In the genomic region with DNA sequence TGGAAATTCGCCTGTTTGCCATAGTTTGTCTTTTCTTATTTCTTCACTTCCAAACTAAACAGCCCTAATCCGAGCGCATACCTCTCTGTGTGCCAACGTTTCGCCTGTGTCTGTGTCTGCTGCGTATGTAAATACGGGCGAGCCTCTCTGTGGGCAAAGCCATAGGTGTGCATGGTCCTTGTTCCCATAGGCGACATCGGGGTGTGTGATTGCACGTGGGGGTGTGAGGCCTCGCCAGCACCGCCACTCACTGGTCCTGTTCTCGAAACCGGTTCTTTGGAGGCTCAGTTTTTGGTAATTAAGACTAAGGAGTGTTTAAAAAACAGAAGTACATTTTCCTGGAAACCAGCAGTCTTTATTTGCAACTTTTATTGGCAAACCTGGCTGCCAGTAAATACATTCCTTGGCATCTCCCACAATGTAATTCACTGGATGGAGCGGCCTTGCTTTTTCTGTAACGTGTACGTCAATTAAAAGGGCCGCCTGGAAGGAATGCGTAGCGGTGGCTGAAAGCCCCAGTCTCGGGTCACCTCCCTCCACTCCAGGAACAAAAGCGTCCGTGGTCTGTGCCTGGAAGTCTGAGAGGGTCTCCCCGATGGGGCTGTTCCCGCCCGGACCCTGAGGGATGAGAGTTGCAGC, we compare ENCODE assay signal across 8 cellular contexts. TPM values are rescaled to one million over a fixed set of nuclear protein-coding genes. Genes with fewer than 3 reads are reported as not detected.
DNase-seq lines count a peak whose midpoint lies in the region; ATAC-seq and TF ChIP-seq lines count a peak whose summit lies in the region.

No MANE protein-coding gene starts in this region.

- H3K79me1 ChIP-seq in neuronal stem cell (ENCODE audit: low read depth, low read length): no peaks in the 10 kb centered on the region

- no peak overlapping the region for H2AK5ac ChIP-seq in neuronal stem cell (ENCODE audit: low read depth, low read length)

- no peak overlapping the region for H4K8ac ChIP-seq in neuronal stem cell (ENCODE audit: low read depth, low read length)

- H3K4ac ChIP-seq in neuronal stem cell (ENCODE audit: low read length): no peak overlapping the region

- H4K91ac ChIP-seq in neuronal stem cell (ENCODE audit: low read depth, low read length, poor library complexity): no peak overlapping the region

- no peak overlapping the region for H2BK5ac ChIP-seq in neuronal stem cell (ENCODE audit: low read length)

- H3K4me3 ChIP-seq in BE2C (ENCODE audit: low read depth, low read length) (peak overlapping the region; percentile 54), epithelial cell of esophagus (ENCODE audit: low read length) (peak overlapping the region; percentile 39), neuronal stem cell (ENCODE audit: low read length in 2 of 2) (peak overlapping the region; percentile 44 to 72)

- no peaks in the 10 kb centered on the region for H3K9me3 ChIP-seq in BE2C
- H3K9me3 ChIP-seq in neuronal stem cell (replicated peaks in 1 of 2; ENCODE audit: control insufficient read depth in 2 of 2, insufficient read depth in 1 of 2, low read depth in 1 of 2, low read length in 2 of 2): no peaks in the 10 kb centered on the region

- peaks cover 11% of the 10 kb centered on the region for H3K4me1 ChIP-seq in BE2C
- peaks cover 19 to 21% of the 10 kb centered on the region in 2 donors for H3K4me1 ChIP-seq in neuronal stem cell (ENCODE audit: control insufficient read depth in 2 of 2, insufficient read depth in 1 of 2, low read depth in 1 of 2, low read length in 2 of 2)

- no peak overlapping the region for H3K27ac ChIP-seq in neuronal stem cell (replicated peaks; ENCODE audit: low read length)

- no peak overlapping the region for H2BK12ac ChIP-seq in neuronal stem cell (ENCODE audit: low read length)

- TF ChIP-seq CTCF in BE2C (IDR thresholded peaks at IDR 0.05; ENCODE audit: low read depth, low read length) (no peak), epithelial cell of esophagus (IDR thresholded peaks at IDR 0.05; ENCODE audit: insufficient read depth, low read depth, low read length, missing control alignments) (no peak)

- H3K14ac ChIP-seq in neuronal stem cell (ENCODE audit: low read length): no peak overlapping the region

- H2BK120ac ChIP-seq in neuronal stem cell (ENCODE audit: low read depth, low read length): no peak overlapping the region

- H3K9ac ChIP-seq in neuronal stem cell (ENCODE audit: low read depth, low read length, poor library complexity): no peak overlapping the region

- no peak overlapping the region for H3K23ac ChIP-seq in neuronal stem cell (ENCODE audit: low read depth, low read length, poor library complexity)

- WGBS in neuronal stem cell (ENCODE audit: extremely low coverage in 2 of 2, insufficient read length in 2 of 2, insufficient replicate concordance in 1 of 2), 2 donors: no CpG with 5 or more reads among the region's 27 CpGs

- peak overlapping the region; percentile 98 for H2AFZ ChIP-seq in neuronal stem cell (ENCODE audit: low read length)

- peak overlapping the region; percentile 54 for H3K4me2 ChIP-seq in neuronal stem cell (ENCODE audit: insufficient read depth, low read length, poor library complexity, severe bottlenecking)

- H2BK15ac ChIP-seq in neuronal stem cell (ENCODE audit: low read length): no peak overlapping the region

- H3K27me3 ChIP-seq in BE2C: peaks cover 20% of the 10 kb centered on the region
- H3K27me3 ChIP-seq in neuronal stem cell (ENCODE audit: control insufficient read depth in 3 of 3, insufficient read depth in 3 of 3, low read depth in 1 of 3, low read length in 3 of 3): peaks cover 36 to 89% (median 47%) of the 10 kb centered on the region in 3 experiments

- no peak for DNase-seq in BE2C
- DNase-seq in NCI-H526 treated with DMSO at 0.1 percent for 48 hours (lab: John Stamatoyannopoulos, UW): peak; percentile 53
- no peak for DNase-seq in epithelial cell of esophagus (ENCODE audit: low read depth)
- DNase-seq in neuronal stem cell (ENCODE audit: low spot score): no peak
- no peak for DNase-seq in inferior parietal cortex (ENCODE audit: extremely low spot score)
- DNase-seq in kidney tubule cell (ENCODE audit: low spot score): no peak
- no peak for DNase-seq in NCI-H2227 (lab: John Stamatoyannopoulos, UW; ENCODE audit: unreplicated experiment)

- H3K18ac ChIP-seq in neuronal stem cell (ENCODE audit: low read length): peak overlapping the region; percentile 87

- no peaks in the 10 kb centered on the region for H3K36me3 ChIP-seq in BE2C
- H3K36me3 ChIP-seq in neuronal stem cell (replicated peaks in 1 of 2; ENCODE audit: control insufficient read depth in 2 of 2, insufficient read depth in 2 of 2, low read length in 2 of 2): no peaks in the 10 kb centered on the region

- ATAC-seq in GM18868 (IDR thresholded peaks at IDR 0.05; ENCODE audit: unreplicated experiment): no peak

RNA-seq across cellular contexts. Expression of gene FOXC1, which starts 5.9 kb away (rescaled TPM):
- polyA plus RNA-seq in BE2C (2012; ENCODE audit: insufficient read depth, insufficient read length, low read depth): 5.9 TPM
- polyA plus RNA-seq in neuronal stem cell (2013, experiment 1 of 2): 0.52 TPM
- polyA plus RNA-seq in neuronal stem cell (2013, experiment 2 of 2): 0.53 TPM
